9 cellular contexts compared by ENCODE assay signal in genomic region chr1:33341190-33341589, GRCh38. TPM values are rescaled to one million over a fixed set of nuclear protein-coding genes. Genes with fewer than 3 reads are reported as not detected.
DNase-seq lines count a peak whose midpoint lies in the region; ATAC-seq and TF ChIP-seq lines count a peak whose summit lies in the region.
"Had no signal": no experiment of that assay in that cellular context is flagged by ENCODE, and none has a peak within 500 bp of the region (broad histone marks: within the 10 kb centered on the region; RNA-seq: fewer than 3 reads in every experiment).

No MANE protein-coding gene starts in this region.

- no peaks in the 10 kb centered on the region for H3K9me3 ChIP-seq in heart right ventricle
- no peaks in the 10 kb centered on the region for H3K9me3 ChIP-seq in esophagus (ENCODE audit: control insufficient read depth in 2 of 2, insufficient read depth in 1 of 2, low read depth in 1 of 2, low read length in 1 of 2)
- H3K9me3 ChIP-seq in neutrophil = no peaks in the 10 kb centered on the region
- H3K9me3 ChIP-seq in vagina = no peaks in the 10 kb centered on the region

- ATAC-seq in heart right ventricle (no peak), left cardiac atrium (no peak), HG02610 (IDR thresholded peaks at IDR 0.05; ENCODE audit: unreplicated experiment) (no peak), GM19324 (IDR thresholded peaks at IDR 0.05; ENCODE audit: low FRiP score, unreplicated experiment) (no peak)

- TF ChIP-seq CTCF in heart right ventricle (IDR thresholded peaks at IDR 0.05) (no peak), neutrophil (IDR thresholded peaks at IDR 0.05) (no peak), vagina (IDR thresholded peaks at IDR 0.05) (no peak)

- H3K4me3 ChIP-seq in heart right ventricle (peak overlapping the region in 1 of 10 donors; percentile 21), esophagus (ENCODE audit: low read depth in 1 of 2, low read length in 2 of 2) (no peak overlapping the region), neutrophil (ENCODE audit: low read depth in 1 of 2, low read length in 1 of 2) (peak overlapping the region; percentile 52 to 60), vagina (no peak overlapping the region)

- no peak for TF ChIP-seq POLR2A in vagina (IDR thresholded peaks at IDR 0.05)

- H3K27ac ChIP-seq in heart right ventricle (peak overlapping the region; percentile 2 to 100 (median 92)), esophagus (ENCODE audit: low read depth in 2 of 2, low read length in 1 of 2) (peak overlapping the region; percentile 38 to 51), neutrophil (peak overlapping the region; percentile 96), vagina (peak overlapping the region; percentile 83)

- H3K36me3 ChIP-seq in heart right ventricle (peaks cover 0 to 66% (median 3%) of the 10 kb centered on the region in 9 donors), esophagus (ENCODE audit: control insufficient read depth in 2 of 2, insufficient read depth in 2 of 2, low read length in 1 of 2) (no peaks in the 10 kb centered on the region), neutrophil (peaks cover 48% of the 10 kb centered on the region), vagina (no peaks in the 10 kb centered on the region)

- 46 to 55% methylated on average over 6 of the region's 6 CpGs for WGBS in heart right ventricle, 2 donors
- 67 to 69% methylated on average over 6 of the region's 6 CpGs for WGBS in esophagus, 2 donors

- no peaks in the 10 kb centered on the region for H3K27me3 ChIP-seq in heart right ventricle
- H3K27me3 ChIP-seq in esophagus (ENCODE audit: control insufficient read depth in 1 of 2, insufficient read depth in 2 of 2, low read length in 2 of 2) = no peaks in the 10 kb centered on the region
- H3K27me3 ChIP-seq in neutrophil = no peaks in the 10 kb centered on the region
- H3K27me3 ChIP-seq in vagina = no peaks in the 10 kb centered on the region

- H3K4me1 ChIP-seq in heart right ventricle (peaks cover 66 to 100% (median 100%) of the 10 kb centered on the region in 9 donors), esophagus (ENCODE audit: control insufficient read depth in 2 of 2, insufficient read depth in 2 of 2, low read length in 1 of 2) (peaks cover 16 to 32% of the 10 kb centered on the region in 2 donors), neutrophil (ENCODE audit: control insufficient read depth in 1 of 2, insufficient read depth in 1 of 2, low read depth in 1 of 2, low read length in 1 of 2) (peaks cover 100% of the 10 kb centered on the region in 2 experiments), vagina (peaks cover 100% of the 10 kb centered on the region)

- intact Hi-C loops in heart right ventricle (cut with DNase I) = no loop called here
- intact Hi-C loops in left cardiac atrium (cut with DNase I) = no loop called here
- intact Hi-C loops in vagina (cut with DNase I) = no loop called here

- DNase-seq in heart right ventricle = no peak
- no peak for DNase-seq in left cardiac atrium
- no peak for DNase-seq in vagina (ENCODE audit: extremely low spot score in 2 of 2)
- no peak for DNase-seq in NCI-H1105 (lab: John Stamatoyannopoulos, UW)
- DNase-seq: NCI-H2227 treated with DMSO at 0.1 percent for 48 hours had no signal

RNA-seq across cellular contexts. Expression of gene A3GALT2, which starts 20.3 kb away (rescaled TPM):
- total RNA-seq in heart right ventricle (under 1 TPM in 1 of 10 donors, not detected in 9; 0.25 TPM), left cardiac atrium (under 1 TPM in 1 of 2 donors, not detected in 1; 0.24 TPM), vagina (not detected)
- polyA plus RNA-seq in heart right ventricle (not detected), esophagus (under 1 TPM in 1 of 2 donors, not detected in 1; 0.04 TPM)

Comparison
In these comparisons a context has a peak if more than half of its experiments do, and no peak if none do; other contexts are left out.
1. H3K27ac ChIP-seq: peak in every context shown above with its lines; median percentile 96 in neutrophil; 92 in heart right ventricle; 83 in vagina; 44 in esophagus.
2. H3K4me3 ChIP-seq: peak in neutrophil (2 of 2); none in esophagus (0 of 2) and vagina (0 of 2).